8 cellular contexts compared by ENCODE assay signal in genomic region chr1:36151845-36152203, GRCh38. TPM values are rescaled to one million over a fixed set of nuclear protein-coding genes. Genes with fewer than 3 reads are reported as not detected.
DNase-seq lines count a peak whose midpoint lies in the region; ATAC-seq, FAIRE-seq and TF ChIP-seq lines count a peak whose summit lies in the region.

No MANE protein-coding gene starts in this region.

- ATAC-seq in HG02571 (IDR thresholded peaks at IDR 0.05; ENCODE audit: unreplicated experiment) = no peak

- H3K79me2 ChIP-seq in keratinocyte (ENCODE audit: control insufficient read depth, insufficient read depth, low read length) = peaks cover 37% of the 10 kb centered on the region

- TF ChIP-seq POLR2A in suprapubic skin (IDR thresholded peaks at IDR 0.05) = no peak

- FAIRE-seq in keratinocyte (lab: Jason Lieb, UNC) = no peak

- DNase-seq in NCI-H1436 (lab: John Stamatoyannopoulos, UW) (peak; percentile 27), NCI-H1436 treated with DMSO at 0.1 percent for 48 hours (lab: John Stamatoyannopoulos, UW) (no peak), activated T-helper 1 cell treated with Interleukin-2 at 50 U/mL for 16 hours (ENCODE audit: low read depth) (peak; percentile 53), keratinocyte (ENCODE audit: low read depth, low spot score) (no peak), suprapubic skin (ENCODE audit: low spot score in 2 of 2) (no peak), SK-N-DZ (ENCODE audit: low spot score) (no peak), mucosa of gallbladder (ENCODE audit: low spot score) (no peak)

- H3K36me3 ChIP-seq in keratinocyte (ENCODE audit: control insufficient read depth in 2 of 2, extremely low read depth in 1 of 2, insufficient read depth in 2 of 2, low read length in 2 of 2) (no peaks in the 10 kb centered on the region), suprapubic skin (no peaks in the 10 kb centered on the region)

- no peak overlapping the region for H3K4me3 ChIP-seq in keratinocyte (ENCODE audit: control insufficient read depth in 2 of 3, extremely low read depth in 1 of 3, insufficient read depth in 2 of 3, low read depth in 1 of 3, low read length in 3 of 3)
- no peak overlapping the region for H3K4me3 ChIP-seq in suprapubic skin

- dilution Hi-C loops in keratinocyte (cut with MboI; ENCODE audit: extremely low pct_ligation_motif_present, low sequenced_read_pairs) = no loop called here

- H4K20me1 ChIP-seq in keratinocyte (ENCODE audit: control insufficient read depth, extremely low read depth, insufficient read depth, low read length) = no peaks in the 10 kb centered on the region

- TF ChIP-seq CTCF in keratinocyte (optimal IDR thresholded peaks at IDR 0.05 in 1 of 3, IDR thresholded peaks at IDR 0.05 in 1 of 3, conservative IDR thresholded peaks at IDR 0.05 in 1 of 3; ENCODE audit: extremely low read depth in 1 of 3, insufficient read depth in 2 of 3, low read length in 3 of 3) (no peak), suprapubic skin (IDR thresholded peaks at IDR 0.05) (no peak)

- TF ChIP-seq EP300 in suprapubic skin (IDR thresholded peaks at IDR 0.05) = no peak

- H3K9me1 ChIP-seq in keratinocyte (ENCODE audit: control insufficient read depth, extremely low read depth, insufficient read depth, low read length) = no peaks in the 10 kb centered on the region

- H3K4me1 ChIP-seq in keratinocyte (ENCODE audit: control insufficient read depth, extremely low read depth, insufficient read depth, low read length) (peaks cover 35% of the 10 kb centered on the region), suprapubic skin (peaks cover 58% of the 10 kb centered on the region)

- H3K4me2 ChIP-seq in keratinocyte (ENCODE audit: control insufficient read depth, extremely low read depth, insufficient read depth, low read depth, low read length) = peak overlapping the region; percentile 79

- peak overlapping the region; percentile 50 for H3K9ac ChIP-seq in keratinocyte (ENCODE audit: control insufficient read depth, extremely low read depth, insufficient read depth, low read length)

- no peaks in the 10 kb centered on the region for H3K9me3 ChIP-seq in keratinocyte (ENCODE audit: control insufficient read depth, low read depth, low read length)
- H3K9me3 ChIP-seq in suprapubic skin = no peaks in the 10 kb centered on the region

- peak overlapping the region; percentile 63 for H2AFZ ChIP-seq in keratinocyte (ENCODE audit: control insufficient read depth, low read length)

- H3K27me3 ChIP-seq in keratinocyte (ENCODE audit: control insufficient read depth, extremely low read depth, insufficient read depth, low read length) (no peaks in the 10 kb centered on the region), suprapubic skin (no peaks in the 10 kb centered on the region)

- H3K27ac ChIP-seq in keratinocyte (ENCODE audit: control insufficient read depth, insufficient read depth, low read length) (peak overlapping the region; percentile 99), suprapubic skin (peak overlapping the region; percentile 97)

- 51% methylated on average over 3 of the region's 3 CpGs for WGBS in suprapubic skin

RNA-seq across cellular contexts. Expression of gene TRAPPC3, which starts 2.5 kb away (rescaled TPM):
- polyA plus RNA-seq in keratinocyte = 145 to 173 TPM (median 169 TPM) in 3 replicates
- 97.0 TPM for polyA plus RNA-seq in keratinocyte (2011; ENCODE audit: low read depth)
- 145 and 218 TPM in 2 replicates for polyA plus RNA-seq in keratinocyte (2011; cell fraction: cytosol; rRNA removed)
- 115 TPM in 2 replicates for polyA plus RNA-seq in keratinocyte (2011; cell fraction: nucleus; rRNA removed)
- 105 and 147 TPM in 2 replicates for polyA plus RNA-seq in keratinocyte (2012; ENCODE audit: low replicate concordance)
- polyA minus RNA-seq in keratinocyte = 18.6 to 56.0 TPM (median 55.2 TPM) in 3 replicates
- polyA minus RNA-seq in keratinocyte (2011; cell fraction: cytosol; rRNA and poly(A)+ RNA removed) = 210 TPM
- polyA minus RNA-seq in keratinocyte (2011; cell fraction: nucleus; rRNA and poly(A)+ RNA removed) = 24.0 and 30.9 TPM in 2 replicates
- total RNA-seq in suprapubic skin (100 to 1,000 TPM in 2 of 4 donors, 10 to 100 TPM in 2; 68.7 to 111 (median 97.5) TPM), mucosa of gallbladder (57.7 TPM)
- 83.0 and 86.0 TPM in 2 replicates for polyA plus RNA-seq in SK-N-DZ (2014; cell fraction: cytosol; rRNA removed)
- 36.5 and 37.1 TPM in 2 replicates for polyA plus RNA-seq in SK-N-DZ (2014; cell fraction: nucleus; rRNA removed)

RNA-seq across cellular contexts. Expression of gene MAP7D1, which starts 4.1 kb away (rescaled TPM):
- polyA plus RNA-seq in keratinocyte = 75.0 to 168 TPM (median 84.4 TPM) in 3 replicates
- 232 TPM for polyA plus RNA-seq in keratinocyte (2011; ENCODE audit: low read depth)
- polyA plus RNA-seq in keratinocyte (2011; cell fraction: cytosol; rRNA removed) = 78.2 and 125 TPM in 2 replicates
- polyA plus RNA-seq in keratinocyte (2011; cell fraction: nucleus; rRNA removed) = 171 and 172 TPM in 2 replicates
- polyA plus RNA-seq in keratinocyte (2012; ENCODE audit: low replicate concordance) = 165 and 219 TPM in 2 replicates
- 61.2 to 253 TPM (median 62.4 TPM) in 3 replicates for polyA minus RNA-seq in keratinocyte
- polyA minus RNA-seq in keratinocyte (2011; cell fraction: cytosol; rRNA and poly(A)+ RNA removed) = 213 TPM
- 86.6 and 113 TPM in 2 replicates for polyA minus RNA-seq in keratinocyte (2011; cell fraction: nucleus; rRNA and poly(A)+ RNA removed)
- total RNA-seq in suprapubic skin (100 to 1,000 TPM in 1 of 4 donors, 10 to 100 TPM in 3; 80.0 to 119 (median 94.6) TPM), mucosa of gallbladder (123 TPM)
- 68.3 and 73.9 TPM in 2 replicates for polyA plus RNA-seq in SK-N-DZ (2014; cell fraction: cytosol; rRNA removed)
- 67.3 and 84.8 TPM in 2 replicates for polyA plus RNA-seq in SK-N-DZ (2014; cell fraction: nucleus; rRNA removed)

RNA-seq across cellular contexts. Expression of gene COL8A2, which starts 26.8 kb away (rescaled TPM):
- polyA plus RNA-seq in keratinocyte = 0.09 to 0.28 TPM (median 0.23 TPM) in 3 replicates
- polyA plus RNA-seq in keratinocyte (2011; ENCODE audit: low read depth) = 0.06 TPM
- polyA plus RNA-seq in keratinocyte (2011; cell fraction: cytosol; rRNA removed) = 0.05 and 0.06 TPM in 2 replicates
- polyA plus RNA-seq in keratinocyte (2011; cell fraction: nucleus; rRNA removed) = 0.38 and 0.63 TPM in 2 replicates
- 0.18 and 0.39 TPM in 2 replicates for polyA plus RNA-seq in keratinocyte (2012; ENCODE audit: low replicate concordance)
- 0.06 to 1.1 TPM (median 0.30 TPM) in 3 replicates for polyA minus RNA-seq in keratinocyte
- not detected for polyA minus RNA-seq in keratinocyte (2011; cell fraction: cytosol; rRNA and poly(A)+ RNA removed)
- polyA minus RNA-seq in keratinocyte (2011; cell fraction: nucleus; rRNA and poly(A)+ RNA removed) = 0.53 and 0.54 TPM in 2 replicates
- total RNA-seq in suprapubic skin (1 to 10 TPM; 4.9 to 5.6 (median 5.2) TPM), mucosa of gallbladder (10.8 TPM)
- 0.23 and 0.29 TPM in 2 replicates for polyA plus RNA-seq in SK-N-DZ (2014; cell fraction: cytosol; rRNA removed)
- 0.65 and 1.1 TPM in 2 replicates for polyA plus RNA-seq in SK-N-DZ (2014; cell fraction: nucleus; rRNA removed)

Comparison
In these comparisons a context has a peak if more than half of its experiments do, and no peak if none do; other contexts are left out.
1. DNase-seq: peak in NCI-H1436 (single experiment) and activated T-helper 1 cell treated with Interleukin-2 at 50 U/mL for 16 hours (single experiment); none in NCI-H1436 treated with DMSO at 0.1 percent for 48 hours (single experiment), keratinocyte (single experiment), suprapubic skin (0 of 2), SK-N-DZ (single experiment) and mucosa of gallbladder (single experiment).